23 cellular contexts compared by ENCODE assay signal in genomic region chr3:86865506-86865905, GRCh38.
A peak's percentile ranks its signal among the peaks of the same experiment; 100 is the strongest.
DNase-seq lines count a peak whose midpoint lies in the region; ATAC-seq and TF ChIP-seq lines count a peak whose summit lies in the region.
"Had no signal": no experiment of that assay in that cellular context is flagged by ENCODE, and none has a peak within 500 bp of the region (broad histone marks: within the 10 kb centered on the region; RNA-seq: fewer than 3 reads in every experiment).

No MANE protein-coding gene starts in this region.

- TF ChIP-seq CTCF in astrocyte of the cerebellum (IDR thresholded peaks at IDR 0.05; ENCODE audit: low read depth, low read length, missing control alignments), result no peak
- TF ChIP-seq CTCF in mesothelial cell of epicardium (IDR thresholded peaks at IDR 0.05; ENCODE audit: unreplicated experiment), result no peak

- no peak overlapping the region for H3K4me3 Mint-ChIP-seq in mesothelial cell of epicardium
- H3K4me3 Mint-ChIP-seq: activated naive CD4-positive, alpha-beta T cell treated with anti-CD3 and anti-CD28 coated beads, Interleukin-2, amount 10 ng/mL, durations not matched to agents 7 days and 5 days; naive thymus-derived CD8-positive, alpha-beta T cell; stimulated activated effector memory CD8-positive, alpha-beta T cell treated with anti-CD3 and anti-CD28 coated beads, Interleukin-12 subunit alpha, Interleukin-12 subunit beta, amount 100 ng/mL, for 72 hours had no signal

- H3K9me3 Mint-ChIP-seq in mesothelial cell of epicardium, result peaks cover 7% of the 10 kb centered on the region

- DNase-seq in AG08395 (ENCODE audit: low spot score) (peak; percentile 38), HS-27A (ENCODE audit: low read depth) (peak; percentile 78), astrocyte of the cerebellum (ENCODE audit: low read depth) (peak; percentile 20), iris pigment epithelial cell (ENCODE audit: low read depth) (peak; percentile 5), mesothelial cell of epicardium (ENCODE audit: low spot score in 2 of 2, unreplicated experiment in 2 of 2) (no peak)
- no peak for DNase-seq in activated CD4-positive, alpha-beta T cell treated with anti-CD3 and anti-CD28 coated beads, Interleukin-2, amount 50 U/mL, for 48 hours
- DNase-seq: activated CD4-positive, alpha-beta T cell treated with anti-CD3 and anti-CD28 coated beads, Interleukin-2, amount 50 U/mL, for 1 hour; activated naive CD4-positive, alpha-beta T cell treated with anti-CD3 and anti-CD28 coated beads, Interleukin-2, amount 10 ng/mL, durations not matched to agents 7 days and 5 days; Calu3; central memory CD4-positive, alpha-beta T cell; heart right ventricle; Karpas-422; naive thymus-derived CD8-positive, alpha-beta T cell; NCI-H187 treated with DMSO at 0.1 percent for 48 hours; NCI-H2227 treated with DMSO at 0.1 percent for 48 hours; NCI-H748 treated with DMSO at 0.1 percent for 48 hours; ovary; retina; substantia nigra had no signal

- ATAC-seq in HG02759 (IDR thresholded peaks at IDR 0.05; ENCODE audit: unreplicated experiment) (no peak), GM21723 (IDR thresholded peaks at IDR 0.05; ENCODE audit: unreplicated experiment) (no peak)
- ATAC-seq: heart right ventricle; left lobe of liver; naive thymus-derived CD8-positive, alpha-beta T cell; stimulated activated effector memory CD8-positive, alpha-beta T cell treated with anti-CD3 and anti-CD28 coated beads, Interleukin-12 subunit alpha, Interleukin-12 subunit beta, amount 100 ng/mL, for 72 hours had no signal

- H3K36me3 Mint-ChIP-seq in mesothelial cell of epicardium, result no peaks in the 10 kb centered on the region
- H3K36me3 Mint-ChIP-seq: activated naive CD4-positive, alpha-beta T cell treated with anti-CD3 and anti-CD28 coated beads, Interleukin-2, amount 10 ng/mL, durations not matched to agents 7 days and 5 days; naive thymus-derived CD8-positive, alpha-beta T cell; stimulated activated effector memory CD8-positive, alpha-beta T cell treated with anti-CD3 and anti-CD28 coated beads, Interleukin-12 subunit alpha, Interleukin-12 subunit beta, amount 100 ng/mL, for 72 hours had no signal

- no peaks in the 10 kb centered on the region for H3K27me3 Mint-ChIP-seq in mesothelial cell of epicardium (ENCODE audit: low read depth)
- H3K27me3 Mint-ChIP-seq: activated naive CD4-positive, alpha-beta T cell treated with anti-CD3 and anti-CD28 coated beads, Interleukin-2, amount 10 ng/mL, durations not matched to agents 7 days and 5 days; naive thymus-derived CD8-positive, alpha-beta T cell had no signal

- no peak overlapping the region for H3K4me3 ChIP-seq in astrocyte of the cerebellum (ENCODE audit: low read depth, low read length)
- H3K4me3 ChIP-seq: heart right ventricle, ovary had no signal

- in situ Hi-C loops in astrocyte of the cerebellum (cut with HindIII; ENCODE audit: low sequenced_read_pairs), result no loop called here

- peaks cover 5% of the 10 kb centered on the region for H3K4me1 Mint-ChIP-seq in mesothelial cell of epicardium
- H3K4me1 Mint-ChIP-seq: activated naive CD4-positive, alpha-beta T cell treated with anti-CD3 and anti-CD28 coated beads, Interleukin-2, amount 10 ng/mL, durations not matched to agents 7 days and 5 days; naive thymus-derived CD8-positive, alpha-beta T cell; stimulated activated effector memory CD8-positive, alpha-beta T cell treated with anti-CD3 and anti-CD28 coated beads, Interleukin-12 subunit alpha, Interleukin-12 subunit beta, amount 100 ng/mL, for 72 hours had no signal

- no peak overlapping the region for H3K27ac Mint-ChIP-seq in mesothelial cell of epicardium
- H3K27ac Mint-ChIP-seq: activated naive CD4-positive, alpha-beta T cell treated with anti-CD3 and anti-CD28 coated beads, Interleukin-2, amount 10 ng/mL, durations not matched to agents 7 days and 5 days; naive thymus-derived CD8-positive, alpha-beta T cell; stimulated activated effector memory CD8-positive, alpha-beta T cell treated with anti-CD3 and anti-CD28 coated beads, Interleukin-12 subunit alpha, Interleukin-12 subunit beta, amount 100 ng/mL, for 72 hours had no signal

Comparison
In these comparisons a context has a peak if more than half of its experiments do, and no peak if none do; other contexts are left out.
1. DNase-seq: peak in AG08395 (single experiment), HS-27A (single experiment), astrocyte of the cerebellum (single experiment) and iris pigment epithelial cell (single experiment); none in activated CD4-positive, alpha-beta T cell treated with anti-CD3 and anti-CD28 coated beads, Interleukin-2, amount 50 U/mL, for 48 hours (0 of 2) and mesothelial cell of epicardium (0 of 2).